15 cellular contexts compared by ENCODE assay signal in the genomic region with DNA sequence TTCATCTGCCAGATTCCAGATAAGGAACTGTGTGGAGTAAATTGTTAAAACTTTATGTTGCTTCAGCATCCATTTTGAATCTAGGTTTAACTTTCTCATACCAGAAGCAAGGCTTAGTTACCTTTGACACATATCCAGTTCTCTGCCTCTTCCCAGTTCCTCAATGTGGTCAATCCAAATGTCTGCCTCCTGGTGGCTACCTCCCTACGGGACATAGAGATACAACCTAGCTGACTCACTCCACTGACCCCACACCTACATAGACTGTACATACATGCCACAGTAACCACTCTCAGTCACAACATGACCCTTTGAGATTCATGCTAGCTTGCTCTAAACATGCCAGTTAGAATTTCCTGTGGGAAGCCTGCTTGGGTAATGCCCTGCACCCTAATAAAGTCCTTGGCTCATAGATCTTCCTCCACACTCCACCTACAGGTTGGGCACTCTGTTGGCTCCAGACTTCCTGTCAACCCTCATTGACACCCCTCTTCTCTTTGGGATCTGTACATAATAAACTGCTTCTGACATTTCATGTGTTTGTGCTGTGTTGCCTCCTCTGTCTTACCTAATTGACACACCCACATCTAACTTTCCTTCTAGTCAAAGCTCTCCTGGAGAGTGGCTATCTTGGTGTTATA.
DNase-seq lines count a peak whose midpoint lies in the region; ATAC-seq and TF ChIP-seq lines count a peak whose summit lies in the region.
"Had no signal": no experiment of that assay in that cellular context is flagged by ENCODE, and none has a peak within 500 bp of the region (broad histone marks: within the 10 kb centered on the region; RNA-seq: fewer than 3 reads in every experiment).

No MANE protein-coding gene starts in this region.

- H3K4me1 ChIP-seq in IMR-90 (ENCODE audit: control insufficient read depth, insufficient read depth, low read length) = peaks cover 2% of the 10 kb centered on the region; the same call in 1 of the 2 replicates
- H3K4me1 ChIP-seq: SJCRH30 had no signal

- in situ Hi-C loops in IMR-90 (cut with MboI; ENCODE audit: low sequenced_read_pairs) (loop anchor here (10.0 kb wide), 1 partner anchor 1155 kb away; no protein-coding TSS in a partner anchor), astrocyte of the spinal cord (cut with HindIII; ENCODE audit: low sequenced_read_pairs) (no loop called here)

- no peak overlapping the region for H2AK5ac ChIP-seq in IMR-90 (ENCODE audit: low read depth, low read length)

- no peak overlapping the region for H4K91ac ChIP-seq in IMR-90 (ENCODE audit: insufficient read depth, low read depth, low read length)

- ATAC-seq in IMR-90 (ENCODE audit: low read depth) = peak; percentile 72
- ATAC-seq in left lobe of liver = peak; percentile 36
- ATAC-seq in GM18520 (IDR thresholded peaks at IDR 0.05; ENCODE audit: unreplicated experiment) = no peak
- ATAC-seq in GM21723 (IDR thresholded peaks at IDR 0.05; ENCODE audit: unreplicated experiment) = no peak
- ATAC-seq: activated naive CD8-positive, alpha-beta T cell treated with anti-CD3 and anti-CD28 coated beads, Interleukin-2, amount 50 U/mL, for 24 hours had no signal

- H3K9me3 ChIP-seq in IMR-90 (ENCODE audit: control insufficient read depth, insufficient read depth, low read length) = no peaks in the 10 kb centered on the region
- H3K9me3 ChIP-seq: SJCRH30, thoracic aorta had no signal

- H3K4me2 ChIP-seq in IMR-90 (ENCODE audit: low read depth, low read length) = no peak overlapping the region

- H4K20me1 ChIP-seq in IMR-90 (ENCODE audit: insufficient read depth, low read length) = no peaks in the 10 kb centered on the region

- H2AK9ac ChIP-seq in IMR-90 (replicated peaks; ENCODE audit: low read depth, low read length, poor library complexity) = no peak overlapping the region

- no peak overlapping the region for H3K9ac ChIP-seq in IMR-90 (ENCODE audit: low read depth, low read length)

- no peak for TF ChIP-seq POLR2A in IMR-90 (IDR thresholded peaks at IDR 0.05; ENCODE audit: low read depth, low read length)

- dilution Hi-C loops in IMR-90 (cut with HindIII; ENCODE audit: low sequenced_read_pairs, unreplicated experiment) = no loop called here

- H3K4ac ChIP-seq in IMR-90 (ENCODE audit: low read depth, low read length) = no peak overlapping the region

- H3K4me3 ChIP-seq in IMR-90 (ENCODE audit: insufficient read depth, low read depth, low read length) (no peak overlapping the region), astrocyte of the spinal cord (ENCODE audit: low read depth, low read length) (no peak overlapping the region)
- H3K4me3 ChIP-seq: SJCRH30, thoracic aorta had no signal

- no peaks in the 10 kb centered on the region for H3K9me1 ChIP-seq in IMR-90 (ENCODE audit: insufficient read depth, low read length)

- H2BK20ac ChIP-seq in IMR-90 (ENCODE audit: low read depth, low read length) = no peak overlapping the region

- no peaks in the 10 kb centered on the region for H3K36me3 ChIP-seq in IMR-90 (ENCODE audit: control insufficient read depth, insufficient read depth, low read length)
- H3K36me3 ChIP-seq: SJCRH30, thoracic aorta had no signal

- H4K5ac ChIP-seq in IMR-90 (ENCODE audit: low read depth, low read length) = no peak overlapping the region

- H2AFZ ChIP-seq in IMR-90 (replicated peaks; ENCODE audit: low read length, poor library complexity) = no peak overlapping the region

- BruUV-seq in IMR-90 (replicated peaks; lab: Mats Ljungman, UMichigan) = no TSS peak

- H3K27ac ChIP-seq in IMR-90 (ENCODE audit: insufficient read depth, low read length) = no peak overlapping the region
- H3K27ac ChIP-seq: SJCRH30, thoracic aorta had no signal

- H2BK120ac ChIP-seq in IMR-90 (ENCODE audit: low read depth, low read length) = no peak overlapping the region

- H4K8ac ChIP-seq in IMR-90 (ENCODE audit: low read depth in 2 of 2, low read length in 2 of 2) = no peak overlapping the region

- POLR2A ChIA-PET in IMR-90 (lab: Charles Lee; ENCODE audit: unreplicated experiment) = no interaction called here

- peak; percentile 43 for DNase-seq in CD1c-positive myeloid dendritic cell (ENCODE audit: extremely low spot score)
- DNase-seq in IMR-90 = peak; percentile 52
- peak; percentile 52 for DNase-seq in astrocyte of the spinal cord (ENCODE audit: low read depth, low spot score)
- DNase-seq in left lobe of liver (ENCODE audit: low spot score) = no peak
- DNase-seq in central memory CD4-positive, alpha-beta T cell = no peak
- no peak for DNase-seq in NCI-H510A (lab: John Stamatoyannopoulos, UW)
- DNase-seq: activated naive CD8-positive, alpha-beta T cell treated with anti-CD3 and anti-CD28 coated beads, Interleukin-2, amount 50 U/mL, for 24 hours; GOT3; naive B cell; NCI-H146; stimulated activated CD4-positive, alpha-beta T cell treated with anti-CD3 and anti-CD28 coated beads, Interleukin-4, amount 100 ng/mL, for 24 hours had no signal

- no peak overlapping the region for H3K23ac ChIP-seq in IMR-90 (ENCODE audit: low read depth, low read length)

- H2BK5ac ChIP-seq in IMR-90 (ENCODE audit: low read depth, low read length, poor library complexity, severe bottlenecking) = no peak overlapping the region

- no peak overlapping the region; the same call in 1 of the 2 replicates for H3K14ac ChIP-seq in IMR-90 (replicated peaks; ENCODE audit: low read depth, low read length)

- CTCF ChIA-PET in IMR-90 (lab: Yijun Ruan, JAX) = interaction anchor here (0.6 to 1.2 kb wide), 2 partner anchors 258 to 1634 kb away, joined by 3 to 4 read pairs; no protein-coding TSS in a partner anchor

- peaks cover 2% of the 10 kb centered on the region for H3K27me3 ChIP-seq in IMR-90 (ENCODE audit: control insufficient read depth, insufficient read depth, low read length)
- H3K27me3 ChIP-seq: SJCRH30 had no signal

- intact Hi-C loops in IMR-90 (cut with micrococcal nuclease) = no loop called here

- no peak overlapping the region for H2BK15ac ChIP-seq in IMR-90 (ENCODE audit: low read depth, low read length)

- no peaks in the 10 kb centered on the region for H3K79me1 ChIP-seq in IMR-90 (ENCODE audit: low read depth in 1 of 2, low read length in 2 of 2)

- no peak overlapping the region for H3K56ac ChIP-seq in IMR-90 (ENCODE audit: extremely low read depth, insufficient read depth, low read length)

- TF ChIP-seq RAD21 in IMR-90 (IDR thresholded peaks at IDR 0.05; ENCODE audit: low read length) = peak; percentile 35

- 20% methylated on average over 1 of the region's 1 CpG; no CpG with 5 or more reads in 1 of the 2 experiments for WGBS in IMR-90 (ENCODE audit: extremely low coverage in 2 of 2, insufficient read length in 1 of 2), 2 experiments

- H3K18ac ChIP-seq in IMR-90 (ENCODE audit: low read depth, low read length) = no peak overlapping the region

- TF ChIP-seq CTCF in IMR-90 (conservative IDR thresholded peaks at IDR 0.05; ENCODE audit: low read depth, low read length) (peak; percentile 28), astrocyte of the spinal cord (IDR thresholded peaks at IDR 0.05; ENCODE audit: low read depth, low read length) (peak; percentile 34)

TF ChIP-seq in IMR-90, 13 proteins besides CTCF, POLR2A, EP300 and RAD21:
- TF ChIP-seq, protein P1, sequence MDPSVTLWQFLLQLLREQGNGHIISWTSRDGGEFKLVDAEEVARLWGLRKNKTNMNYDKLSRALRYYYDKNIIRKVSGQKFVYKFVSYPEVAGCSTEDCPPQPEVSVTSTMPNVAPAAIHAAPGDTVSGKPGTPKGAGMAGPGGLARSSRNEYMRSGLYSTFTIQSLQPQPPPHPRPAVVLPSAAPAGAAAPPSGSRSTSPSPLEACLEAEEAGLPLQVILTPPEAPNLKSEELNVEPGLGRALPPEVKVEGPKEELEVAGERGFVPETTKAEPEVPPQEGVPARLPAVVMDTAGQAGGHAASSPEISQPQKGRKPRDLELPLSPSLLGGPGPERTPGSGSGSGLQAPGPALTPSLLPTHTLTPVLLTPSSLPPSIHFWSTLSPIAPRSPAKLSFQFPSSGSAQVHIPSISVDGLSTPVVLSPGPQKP (IDR thresholded peaks at IDR 0.05; ENCODE audit: borderline replicate concordance, low read depth, low read length) = no peak
- TF ChIP-seq CHD1 (IDR thresholded peaks at IDR 0.05; ENCODE audit: low read depth, low read length) = no peak
- TF ChIP-seq MAFK (IDR thresholded peaks at IDR 0.05; ENCODE audit: low read depth, low read length) = no peak
- no peak for TF ChIP-seq RFX5 (IDR thresholded peaks at IDR 0.05; ENCODE audit: low read depth, low read length)
- no peak for TF ChIP-seq RCOR1 (IDR thresholded peaks at IDR 0.05; ENCODE audit: insufficient replicate concordance, low read length)
- TF ChIP-seq FOS (IDR thresholded peaks at IDR 0.05; ENCODE audit: low read depth, low read length) = no peak
- TF ChIP-seq CEBPB (IDR thresholded peaks at IDR 0.05; ENCODE audit: low read depth, low read length) = no peak
- no peak for TF ChIP-seq MAZ (IDR thresholded peaks at IDR 0.05; ENCODE audit: borderline replicate concordance, low read depth, low read length)
- no peak for TF ChIP-seq MXI1 (IDR thresholded peaks at IDR 0.05; ENCODE audit: borderline replicate concordance, low read depth, low read length)
- no peak for TF ChIP-seq BHLHE40 (IDR thresholded peaks at IDR 0.05; ENCODE audit: low read depth, low read length)
- TF ChIP-seq, protein P2, sequence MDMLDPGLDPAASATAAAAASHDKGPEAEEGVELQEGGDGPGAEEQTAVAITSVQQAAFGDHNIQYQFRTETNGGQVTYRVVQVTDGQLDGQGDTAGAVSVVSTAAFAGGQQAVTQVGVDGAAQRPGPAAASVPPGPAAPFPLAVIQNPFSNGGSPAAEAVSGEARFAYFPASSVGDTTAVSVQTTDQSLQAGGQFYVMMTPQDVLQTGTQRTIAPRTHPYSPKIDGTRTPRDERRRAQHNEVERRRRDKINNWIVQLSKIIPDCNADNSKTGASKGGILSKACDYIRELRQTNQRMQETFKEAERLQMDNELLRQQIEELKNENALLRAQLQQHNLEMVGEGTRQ (IDR thresholded peaks at IDR 0.05; ENCODE audit: low read depth, low read length) = no peak
- TF ChIP-seq NFE2L2 (IDR thresholded peaks at IDR 0.05; ENCODE audit: low read depth, low read length) = no peak
- no peak; the same call in 1 of the 2 replicates for TF ChIP-seq SMC3 (IDR thresholded peaks at IDR 0.05; ENCODE audit: low read depth, low read length)

Comparison
In these comparisons a context has a peak if more than half of its experiments do, and no peak if none do; other contexts are left out.
1. DNase-seq: peak in CD1c-positive myeloid dendritic cell (single experiment), IMR-90 (single experiment) and astrocyte of the spinal cord (single experiment); none in left lobe of liver (single experiment), central memory CD4-positive, alpha-beta T cell (single experiment) and NCI-H510A (single experiment).
2. ATAC-seq: peak in IMR-90 (single experiment) and left lobe of liver (single experiment); none in GM18520 (single experiment) and GM21723 (single experiment).